In the genomic region with DNA sequence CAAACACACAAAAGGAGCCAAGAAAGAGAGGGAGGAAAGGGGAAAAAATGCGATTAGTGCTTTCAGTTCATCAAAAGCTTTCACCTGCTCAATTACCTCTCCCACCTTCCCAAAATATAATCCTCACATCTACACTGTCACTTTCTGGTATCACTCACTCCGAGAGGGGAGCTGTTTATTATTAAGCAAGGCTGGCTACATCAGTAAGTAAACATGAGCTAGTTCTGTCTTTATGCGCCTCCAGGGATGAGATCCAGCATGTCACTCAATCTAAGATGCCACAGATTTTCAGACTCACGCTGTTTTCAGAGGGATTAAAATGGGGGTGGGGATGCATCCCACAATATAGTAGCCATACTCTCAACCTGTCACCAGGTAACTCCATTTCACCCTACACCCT, we compare ENCODE assay signal across 1 cellular context.
TF ChIP-seq lines count a peak whose summit lies in the region.

No MANE protein-coding gene starts in this region.

TF ChIP-seq in IMR-90, 13 proteins besides CTCF, POLR2A, EP300 and RAD21 (continued from another document):
- TF ChIP-seq, protein P1, sequence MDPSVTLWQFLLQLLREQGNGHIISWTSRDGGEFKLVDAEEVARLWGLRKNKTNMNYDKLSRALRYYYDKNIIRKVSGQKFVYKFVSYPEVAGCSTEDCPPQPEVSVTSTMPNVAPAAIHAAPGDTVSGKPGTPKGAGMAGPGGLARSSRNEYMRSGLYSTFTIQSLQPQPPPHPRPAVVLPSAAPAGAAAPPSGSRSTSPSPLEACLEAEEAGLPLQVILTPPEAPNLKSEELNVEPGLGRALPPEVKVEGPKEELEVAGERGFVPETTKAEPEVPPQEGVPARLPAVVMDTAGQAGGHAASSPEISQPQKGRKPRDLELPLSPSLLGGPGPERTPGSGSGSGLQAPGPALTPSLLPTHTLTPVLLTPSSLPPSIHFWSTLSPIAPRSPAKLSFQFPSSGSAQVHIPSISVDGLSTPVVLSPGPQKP (IDR thresholded peaks at IDR 0.05; ENCODE audit: borderline replicate concordance, low read depth, low read length) = no peak
- TF ChIP-seq RCOR1 (IDR thresholded peaks at IDR 0.05; ENCODE audit: insufficient replicate concordance, low read length) = no peak
- no peak for TF ChIP-seq MAZ (IDR thresholded peaks at IDR 0.05; ENCODE audit: borderline replicate concordance, low read depth, low read length)
- TF ChIP-seq, protein P2, sequence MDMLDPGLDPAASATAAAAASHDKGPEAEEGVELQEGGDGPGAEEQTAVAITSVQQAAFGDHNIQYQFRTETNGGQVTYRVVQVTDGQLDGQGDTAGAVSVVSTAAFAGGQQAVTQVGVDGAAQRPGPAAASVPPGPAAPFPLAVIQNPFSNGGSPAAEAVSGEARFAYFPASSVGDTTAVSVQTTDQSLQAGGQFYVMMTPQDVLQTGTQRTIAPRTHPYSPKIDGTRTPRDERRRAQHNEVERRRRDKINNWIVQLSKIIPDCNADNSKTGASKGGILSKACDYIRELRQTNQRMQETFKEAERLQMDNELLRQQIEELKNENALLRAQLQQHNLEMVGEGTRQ (IDR thresholded peaks at IDR 0.05; ENCODE audit: low read depth, low read length) = no peak
